In genomic region chr3:152638707-152639450, GRCh38 we compare ENCODE assay signal across 14 cellular contexts.
DNase-seq lines count a peak whose midpoint lies in the region; ATAC-seq and TF ChIP-seq lines count a peak whose summit lies in the region.
"Had no signal": no experiment of that assay in that cellular context is flagged by ENCODE, and none has a peak within 500 bp of the region (broad histone marks: within the 10 kb centered on the region; RNA-seq: fewer than 3 reads in every experiment).

No MANE protein-coding gene starts in this region.

- H3K4me1 ChIP-seq in adipocyte (ENCODE audit: control insufficient read depth, insufficient read depth, low read length): peaks cover 10% of the 10 kb centered on the region
- peaks cover 0 to 2% of the 10 kb centered on the region in 2 donors for H3K4me1 ChIP-seq in neuronal stem cell (ENCODE audit: control insufficient read depth in 2 of 2, insufficient read depth in 1 of 2, low read depth in 1 of 2, low read length in 2 of 2)
- H3K4me1 ChIP-seq: BLaER1 treated with 17β-estradiol and CSF1 and Interleukin-3, amounts not matched to agents 10 nM and 100 nM; psoas muscle had no signal

- no peak overlapping the region for H2BK5ac ChIP-seq in neuronal stem cell (ENCODE audit: low read length)

- no peak overlapping the region for H3K18ac ChIP-seq in neuronal stem cell (ENCODE audit: low read length)

- TF ChIP-seq CTCF in AG09309 (IDR thresholded peaks at IDR 0.05; ENCODE audit: control insufficient read depth, insufficient read depth, low read depth, low read length, missing control alignments) (no peak), fibroblast of villous mesenchyme (IDR thresholded peaks at IDR 0.05; ENCODE audit: insufficient read depth, low read depth, low read length) (no peak)

- no peak overlapping the region for H2AK5ac ChIP-seq in neuronal stem cell (ENCODE audit: low read depth, low read length)

- H3K36me3 ChIP-seq in adipocyte (ENCODE audit: control insufficient read depth, insufficient read depth, low read length, severe bottlenecking) (no peaks in the 10 kb centered on the region), neuronal stem cell (replicated peaks in 1 of 2; ENCODE audit: control insufficient read depth in 2 of 2, insufficient read depth in 2 of 2, low read length in 2 of 2) (no peaks in the 10 kb centered on the region)
- H3K36me3 ChIP-seq: BLaER1 treated with 17β-estradiol and CSF1 and Interleukin-3, amounts not matched to agents 10 nM and 100 nM had no signal

- H2BK15ac ChIP-seq in neuronal stem cell (ENCODE audit: low read length): no peak overlapping the region

- no peak overlapping the region for H2BK120ac ChIP-seq in neuronal stem cell (ENCODE audit: low read depth, low read length)

- H3K4me2 ChIP-seq in neuronal stem cell (ENCODE audit: insufficient read depth, low read length, poor library complexity, severe bottlenecking): no peak overlapping the region
- H3K4me2 ChIP-seq: BLaER1 treated with 17β-estradiol and CSF1 and Interleukin-3, amounts not matched to agents 10 nM and 100 nM had no signal

- H3K79me1 ChIP-seq in neuronal stem cell (ENCODE audit: low read depth, low read length): no peaks in the 10 kb centered on the region

- H3K4ac ChIP-seq in neuronal stem cell (ENCODE audit: low read length): no peak overlapping the region

- no peak overlapping the region for H3K23ac ChIP-seq in neuronal stem cell (ENCODE audit: low read depth, low read length, poor library complexity)

- H3K9ac ChIP-seq in adipocyte (ENCODE audit: low read length) (no peak overlapping the region), neuronal stem cell (ENCODE audit: low read depth, low read length, poor library complexity) (no peak overlapping the region)
- H3K9ac ChIP-seq: BLaER1 treated with 17β-estradiol and CSF1 and Interleukin-3, amounts not matched to agents 10 nM and 100 nM had no signal

- WGBS in neuronal stem cell (ENCODE audit: extremely low coverage in 2 of 2, insufficient read length in 2 of 2, insufficient replicate concordance in 1 of 2), 2 donors: 100% methylated on average over 1 of the region's 8 CpGs; no CpG with 5 or more reads in 1 of the 2 donors

- H4K8ac ChIP-seq in neuronal stem cell (ENCODE audit: low read depth, low read length): no peak overlapping the region

- H3K9me3 ChIP-seq in adipocyte (ENCODE audit: control insufficient read depth, low read length): no peaks in the 10 kb centered on the region
- no peaks in the 10 kb centered on the region for H3K9me3 ChIP-seq in neuronal stem cell (replicated peaks in 1 of 2; ENCODE audit: control insufficient read depth in 2 of 2, insufficient read depth in 1 of 2, low read depth in 1 of 2, low read length in 2 of 2)
- H3K9me3 ChIP-seq: BLaER1 treated with 17β-estradiol and CSF1 and Interleukin-3, amounts not matched to agents 10 nM and 100 nM; psoas muscle had no signal

- peak overlapping the region; percentile 53 for H2AFZ ChIP-seq in neuronal stem cell (ENCODE audit: low read length)

- H3K27ac ChIP-seq in neuronal stem cell (replicated peaks; ENCODE audit: low read length): no peak overlapping the region
- H3K27ac ChIP-seq: BLaER1 treated with 17β-estradiol and CSF1 and Interleukin-3, amounts not matched to agents 10 nM and 100 nM; psoas muscle had no signal

- H3K27me3 ChIP-seq in adipocyte (replicated peaks; ENCODE audit: control insufficient read depth, insufficient read depth, low read length) (no peaks in the 10 kb centered on the region), neuronal stem cell (ENCODE audit: control insufficient read depth in 3 of 3, insufficient read depth in 3 of 3, low read depth in 1 of 3, low read length in 3 of 3) (no peaks in the 10 kb centered on the region)
- H3K27me3 ChIP-seq: BLaER1 treated with 17β-estradiol and CSF1 and Interleukin-3, amounts not matched to agents 10 nM and 100 nM had no signal

- H4K91ac ChIP-seq in neuronal stem cell (ENCODE audit: low read depth, low read length, poor library complexity): no peak overlapping the region

- peak; percentile 49 for DNase-seq in AG09309 (ENCODE audit: low read depth)
- peak; percentile 37 for DNase-seq in adipocyte (ENCODE audit: low read depth)
- peak; percentile 86 for DNase-seq in fibroblast of villous mesenchyme (ENCODE audit: low read depth)
- DNase-seq in neuronal stem cell (ENCODE audit: low spot score): no peak
- no peak for DNase-seq in NOMO-1 (lab: John Stamatoyannopoulos, UW; ENCODE audit: unreplicated experiment in 2 of 2)
- DNase-seq: activated CD4-positive, alpha-beta T cell treated with anti-CD3 and anti-CD28 coated beads, Interleukin-2, amount 10 ng/mL, durations not matched to agents 7 days and 5 days; activated naive CD4-positive, alpha-beta T cell; effector memory CD4-positive, alpha-beta T cell; MM.1S; psoas muscle had no signal

- ATAC-seq in GM21390 (IDR thresholded peaks at IDR 0.05; ENCODE audit: unreplicated experiment): no peak
- ATAC-seq in GM18909 (IDR thresholded peaks at IDR 0.05; ENCODE audit: poor library complexity, unreplicated experiment): no peak
- ATAC-seq in HG03520 (IDR thresholded peaks at IDR 0.05; ENCODE audit: unreplicated experiment): no peak

- H3K14ac ChIP-seq in neuronal stem cell (ENCODE audit: low read length): no peak overlapping the region

- H3K4me3 ChIP-seq in AG09309 (ENCODE audit: control insufficient read depth, low read depth, low read length) (no peak overlapping the region), adipocyte (ENCODE audit: low read length) (no peak overlapping the region), fibroblast of villous mesenchyme (ENCODE audit: low read depth, low read length) (no peak overlapping the region), neuronal stem cell (ENCODE audit: low read length in 2 of 2) (no peak overlapping the region)
- H3K4me3 ChIP-seq: BLaER1 treated with 17β-estradiol and CSF1 and Interleukin-3, amounts not matched to agents 10 nM and 100 nM; psoas muscle had no signal

- no peak overlapping the region for H2BK12ac ChIP-seq in neuronal stem cell (ENCODE audit: low read length)

Comparison
In these comparisons a context has a peak if more than half of its experiments do, and no peak if none do; other contexts are left out.
1. DNase-seq: peak in AG09309 (single experiment), adipocyte (single experiment) and fibroblast of villous mesenchyme (single experiment); none in neuronal stem cell (single experiment) and NOMO-1 (0 of 2).